ENCODE assay signal across 1 cellular context in the genomic region with DNA sequence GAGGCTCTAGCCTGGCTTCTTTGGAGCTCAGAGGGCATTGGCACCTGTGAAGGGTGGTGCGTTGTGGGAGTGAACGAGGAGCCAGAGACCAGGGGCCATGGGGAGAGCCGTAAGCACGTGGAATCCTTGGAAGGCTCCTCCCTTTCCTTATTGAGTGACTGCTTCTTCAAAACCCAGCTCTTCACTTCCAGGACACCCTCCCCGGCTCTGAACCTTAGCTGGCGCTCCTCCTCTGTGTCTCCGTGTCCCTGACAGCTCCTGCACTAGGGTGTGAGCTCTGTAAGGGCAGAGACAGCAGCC.
TF ChIP-seq lines count a peak whose summit lies in the region.

No MANE protein-coding gene starts in this region.

TF ChIP-seq in IMR-90, 13 proteins besides CTCF, POLR2A, EP300 and RAD21 (continued from another document):
- TF ChIP-seq SMC3 (IDR thresholded peaks at IDR 0.05; ENCODE audit: low read depth, low read length): no peak
- no peak for TF ChIP-seq BHLHE40 (IDR thresholded peaks at IDR 0.05; ENCODE audit: low read depth, low read length)
- no peak for TF ChIP-seq CHD1 (IDR thresholded peaks at IDR 0.05; ENCODE audit: low read depth, low read length)
- TF ChIP-seq MXI1 (IDR thresholded peaks at IDR 0.05; ENCODE audit: borderline replicate concordance, low read depth, low read length): no peak
- TF ChIP-seq, protein P1, sequence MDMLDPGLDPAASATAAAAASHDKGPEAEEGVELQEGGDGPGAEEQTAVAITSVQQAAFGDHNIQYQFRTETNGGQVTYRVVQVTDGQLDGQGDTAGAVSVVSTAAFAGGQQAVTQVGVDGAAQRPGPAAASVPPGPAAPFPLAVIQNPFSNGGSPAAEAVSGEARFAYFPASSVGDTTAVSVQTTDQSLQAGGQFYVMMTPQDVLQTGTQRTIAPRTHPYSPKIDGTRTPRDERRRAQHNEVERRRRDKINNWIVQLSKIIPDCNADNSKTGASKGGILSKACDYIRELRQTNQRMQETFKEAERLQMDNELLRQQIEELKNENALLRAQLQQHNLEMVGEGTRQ (IDR thresholded peaks at IDR 0.05; ENCODE audit: low read depth, low read length): no peak
- TF ChIP-seq RCOR1 (IDR thresholded peaks at IDR 0.05; ENCODE audit: insufficient replicate concordance, low read length): no peak
- no peak for TF ChIP-seq NFE2L2 (IDR thresholded peaks at IDR 0.05; ENCODE audit: low read depth, low read length)
- TF ChIP-seq CEBPB (IDR thresholded peaks at IDR 0.05; ENCODE audit: low read depth, low read length): no peak
